8 cellular contexts compared by ENCODE assay signal in the genomic region with DNA sequence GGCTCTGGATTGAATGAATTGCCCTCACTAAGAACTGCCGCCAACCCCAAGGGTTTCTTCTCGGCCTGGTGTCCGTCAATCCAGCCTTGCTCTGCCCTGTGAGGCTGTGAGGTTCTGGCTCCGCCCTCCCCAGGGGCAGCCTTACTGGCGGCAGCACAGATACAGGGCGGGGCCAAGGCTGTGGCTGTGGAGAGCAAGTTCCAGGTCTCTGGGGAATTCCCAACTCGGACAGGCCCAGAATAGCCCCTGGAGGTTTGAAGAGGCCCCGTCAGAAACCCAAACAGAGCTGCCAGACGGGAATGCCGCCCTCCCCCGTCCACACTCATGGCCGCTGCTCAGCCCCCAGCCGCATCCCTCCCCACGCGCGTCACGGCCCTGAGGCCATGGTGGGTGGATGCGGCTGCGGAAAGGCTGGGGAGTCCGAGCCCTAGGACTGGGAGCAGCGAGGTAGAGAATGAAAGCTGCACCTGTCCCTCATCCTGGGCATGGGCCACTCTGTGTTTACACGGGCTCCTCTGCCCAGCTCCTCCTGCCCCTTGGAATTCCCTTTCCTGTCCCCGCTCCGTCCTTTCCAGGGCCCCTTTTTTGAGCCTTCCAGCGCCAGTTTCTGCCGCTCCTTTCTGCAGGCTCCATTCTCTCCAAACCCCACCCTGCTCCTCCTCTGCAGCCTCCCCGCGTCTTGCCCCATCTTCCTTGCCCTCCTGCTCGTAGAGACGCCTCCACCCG. TPM values are rescaled to one million over a fixed set of nuclear protein-coding genes. Genes with fewer than 3 reads are reported as not detected.
DNase-seq lines count a peak whose midpoint lies in the region; ATAC-seq and TF ChIP-seq lines count a peak whose summit lies in the region.

No MANE protein-coding gene starts in this region.

- H3K4me3 ChIP-seq in GM23338 (peak overlapping the region; percentile 100), psoas muscle (peak overlapping the region; percentile 74)

- H3K36me3 ChIP-seq in GM23338 (ENCODE audit: insufficient read depth) (peaks cover 9% of the 10 kb centered on the region; the same call in 1 of the 2 replicates), psoas muscle (ENCODE audit: insufficient read depth in 1 of 2, low read depth in 1 of 2) (peaks cover 0 to 19% of the 10 kb centered on the region in 2 donors)

- H3K27ac Mint-ChIP-seq in GM23338 (peak overlapping the region; percentile 75), brain (peak overlapping the region; percentile 99 to 100 (median 99))
- H3K27ac Mint-ChIP-seq in T-helper 1 cell treated with Interleukin-12 subunit alpha and Interleukin-12 subunit beta and Interleukin-4 antibody, amounts not matched to agents 30 μg/mL and 1 μg/mL, for 36 hours = peak overlapping the region; percentile 85

- H2AFZ ChIP-seq in GM23338 = peak overlapping the region; percentile 43; the same call in 1 of the 2 replicates

- peaks cover 49% of the 10 kb centered on the region for H3K27me3 Mint-ChIP-seq in GM23338 (ENCODE audit: insufficient read depth, low read depth, poor library complexity)
- H3K27me3 Mint-ChIP-seq in T-helper 1 cell treated with Interleukin-12 subunit alpha and Interleukin-12 subunit beta and Interleukin-4 antibody, amounts not matched to agents 30 μg/mL and 1 μg/mL, for 36 hours (ENCODE audit: low read depth) = peaks cover 11% of the 10 kb centered on the region
- peaks cover 13% of the 10 kb centered on the region for H3K27me3 Mint-ChIP-seq in brain

- peaks cover 53% of the 10 kb centered on the region for H3K4me1 Mint-ChIP-seq in GM23338
- H3K4me1 Mint-ChIP-seq in T-helper 1 cell treated with Interleukin-12 subunit alpha and Interleukin-12 subunit beta and Interleukin-4 antibody, amounts not matched to agents 30 μg/mL and 1 μg/mL, for 36 hours (ENCODE audit: low read depth) = peaks cover 46% of the 10 kb centered on the region
- peaks cover 77% of the 10 kb centered on the region for H3K4me1 Mint-ChIP-seq in brain

- H3K79me2 ChIP-seq in GM23338 (replicated peaks; ENCODE audit: insufficient read depth) = peaks cover 28% of the 10 kb centered on the region

- H3K4me2 ChIP-seq in GM23338 = peak overlapping the region; percentile 98

- peaks cover 33% of the 10 kb centered on the region for H3F3A ChIP-seq in GM23338 (replicated peaks; ENCODE audit: low read depth)

- H3K9me3 Mint-ChIP-seq in GM23338 (peaks cover 8% of the 10 kb centered on the region), brain (peaks cover 0 to 4% (median 0%) of the 10 kb centered on the region in 5 experiments)
- H3K9me3 Mint-ChIP-seq in T-helper 1 cell treated with Interleukin-12 subunit alpha and Interleukin-12 subunit beta and Interleukin-4 antibody, amounts not matched to agents 30 μg/mL and 1 μg/mL, for 36 hours = no peaks in the 10 kb centered on the region

- ATAC-seq in GM23338 (peak; percentile 67), psoas muscle (peak; percentile 78 to 81 (median 78)), GM18909 (IDR thresholded peaks at IDR 0.05; ENCODE audit: poor library complexity, unreplicated experiment) (no peak)

- DNase-seq in COLO829 (ENCODE audit: low spot score) (peak; percentile 96), GM23338 (ENCODE audit: low spot score) (peak; percentile 99), NCI-H1417 (lab: John Stamatoyannopoulos, UW) (peak; percentile 87 to 93 (median 89)), hypothalamus (lab: John Stamatoyannopoulos, UW) (peak in 49 of 51 donors; percentile 57 to 99 (median 89)), psoas muscle (peak; percentile 96 to 98)

- peaks cover 31% of the 10 kb centered on the region for H3K36me3 Mint-ChIP-seq in GM23338 (ENCODE audit: low read depth)
- peaks cover 20% of the 10 kb centered on the region for H3K36me3 Mint-ChIP-seq in T-helper 1 cell treated with Interleukin-12 subunit alpha and Interleukin-12 subunit beta and Interleukin-4 antibody, amounts not matched to agents 30 μg/mL and 1 μg/mL, for 36 hours (ENCODE audit: low read depth)
- H3K36me3 Mint-ChIP-seq in brain = peaks cover 12% of the 10 kb centered on the region

- H3K27ac ChIP-seq in GM23338 (ENCODE audit: low read depth) (peak overlapping the region; percentile 89), psoas muscle (peak overlapping the region; percentile 89)

- H4K20me1 ChIP-seq in GM23338 (replicated peaks; ENCODE audit: insufficient read depth) = peaks cover 13% of the 10 kb centered on the region; the same call in 1 of the 2 replicates

- no peak for TF ChIP-seq CTCF in GM23338 (conservative IDR thresholded peaks at IDR 0.05; ENCODE audit: low read depth in 2 of 2)
- no peak for TF ChIP-seq CTCF in brain (conservative IDR thresholded peaks at IDR 0.05)
- TF ChIP-seq CTCF in psoas muscle (IDR thresholded peaks at IDR 0.05) = no peak

- no peaks in the 10 kb centered on the region for H3K9me3 ChIP-seq in psoas muscle

- WGBS in psoas muscle, 3 donors = 0 to 1% (median 0%) methylated on average over 20 to 31 of the region's 31 CpGs

- H3K9me2 ChIP-seq in GM23338 (ENCODE audit: insufficient read depth) = no peaks in the 10 kb centered on the region

- H3K4me1 ChIP-seq in GM23338 (ENCODE audit: insufficient read depth) (peaks cover 57% of the 10 kb centered on the region), psoas muscle (peaks cover 46% of the 10 kb centered on the region)

- H3K27me3 ChIP-seq in GM23338 (ENCODE audit: insufficient read depth) = no peaks in the 10 kb centered on the region
- no peaks in the 10 kb centered on the region for H3K27me3 ChIP-seq in psoas muscle (ENCODE audit: insufficient read depth in 3 of 3, low read length in 2 of 3)

- intact Hi-C loops in psoas muscle (cut with DNase I) = no loop called here

- H3K4me3 Mint-ChIP-seq in GM23338 (peak overlapping the region; percentile 86), brain (peak overlapping the region; percentile 87 to 99 (median 96))
- peak overlapping the region; percentile 91 for H3K4me3 Mint-ChIP-seq in T-helper 1 cell treated with Interleukin-12 subunit alpha and Interleukin-12 subunit beta and Interleukin-4 antibody, amounts not matched to agents 30 μg/mL and 1 μg/mL, for 36 hours

TF ChIP-seq in GM23338, 12 proteins besides CTCF, POLR2A, EP300 and RAD21:
- TF ChIP-seq JUNB (IDR thresholded peaks at IDR 0.05; ENCODE audit: unreplicated experiment) (no peak), POLR2AphosphoS5 (IDR thresholded peaks at IDR 0.05; ENCODE audit: low read depth) (peak; percentile 67)

RNA-seq across cellular contexts. Expression of gene PRRT2, which starts 0.7 kb away (rescaled TPM):
- total RNA-seq in GM23338 (2014; rRNA removed; shearing (Covaris generic)) = 8.9 and 13.3 TPM in 2 replicates
- polyA plus RNA-seq in GM23338 (2016; fragmentation: Nextera tagmentation; extraction: Ambion mirVana) (13.6 and 16.6 TPM in 2 replicates), brain (ENCODE audit: insufficient read depth, low read depth, low replicate concordance) (55.1 TPM), psoas muscle (under 1 TPM; 0.17 to 0.44 (median 0.18) TPM)
- total RNA-seq in psoas muscle = 1 to 10 TPM in 1 of 4 donors, under 1 TPM in 3; 0.22 to 1.8 (median 0.75) TPM

RNA-seq across cellular contexts. Expression of gene PAGR1, which starts 4.6 kb away (rescaled TPM):
- total RNA-seq in GM23338 (2014; rRNA removed; shearing (Covaris generic)) = 59.7 and 67.6 TPM in 2 replicates
- polyA plus RNA-seq in GM23338 (2016; fragmentation: Nextera tagmentation; extraction: Ambion mirVana) (76.7 and 78.7 TPM in 2 replicates), brain (ENCODE audit: insufficient read depth, low read depth, low replicate concordance) (57.0 TPM), psoas muscle (10 to 100 TPM; 19.8 to 36.8 (median 35.5) TPM)
- total RNA-seq in psoas muscle = 10 to 100 TPM in 3 of 4 donors, 1 to 10 TPM in 1; 9.4 to 14.2 (median 11.0) TPM

RNA-seq across cellular contexts. Expression of gene MAZ, which starts 5.0 kb away (rescaled TPM):
- 181 and 270 TPM in 2 replicates for total RNA-seq in GM23338 (2014; rRNA removed; shearing (Covaris generic))
- polyA plus RNA-seq in GM23338 (2016; fragmentation: Nextera tagmentation; extraction: Ambion mirVana) (155 and 170 TPM in 2 replicates), brain (ENCODE audit: insufficient read depth, low read depth, low replicate concordance) (626 TPM), psoas muscle (100 to 1,000 TPM in 2 of 3 donors, 10 to 100 TPM in 1; 94.9 to 193 (median 131) TPM)
- total RNA-seq in psoas muscle = 100 to 1,000 TPM; 112 to 161 (median 125) TPM

RNA-seq across cellular contexts. Expression of gene MVP, which starts 8.9 kb away (rescaled TPM):
- total RNA-seq in GM23338 (2014; rRNA removed; shearing (Covaris generic)) = 2.6 and 3.7 TPM in 2 replicates
- 1.4 and 2.0 TPM in 2 replicates for polyA plus RNA-seq in GM23338 (2016; fragmentation: Nextera tagmentation; extraction: Ambion mirVana)
- 31.7 TPM for polyA plus RNA-seq in brain (ENCODE audit: insufficient read depth, low read depth, low replicate concordance)
- total RNA-seq in psoas muscle = 10 to 100 TPM; 27.9 to 75.9 (median 51.6) TPM
- 10 to 100 TPM; 17.6 to 34.3 (median 34.1) TPM for polyA plus RNA-seq in psoas muscle

RNA-seq across cellular contexts. Expression of gene KIF22, which starts 20.8 kb away (rescaled TPM):
- total RNA-seq in GM23338 (2014; rRNA removed; shearing (Covaris generic)) = 179 and 192 TPM in 2 replicates
- 110 and 120 TPM in 2 replicates for polyA plus RNA-seq in GM23338 (2016; fragmentation: Nextera tagmentation; extraction: Ambion mirVana)
- 129 TPM for polyA plus RNA-seq in brain (ENCODE audit: insufficient read depth, low read depth, low replicate concordance)
- total RNA-seq in psoas muscle = 10 to 100 TPM; 12.6 to 23.8 (median 14.3) TPM
- polyA plus RNA-seq in psoas muscle = 10 to 100 TPM; 13.4 to 15.5 (median 15.5) TPM

Comparison
In these comparisons a context has a peak if more than half of its experiments do, and no peak if none do; other contexts are left out.
1. RNA of gene PRRT2, which starts 0.7 kb away (polyA plus RNA-seq): 55.1 TPM in brain (single experiment) and 13.6 to 16.6 TPM in GM23338; 0.17 to 0.44 TPM in psoas muscle; every median in the first group is over 10 times any median in the second.
2. Peak in every context shown above with its lines, with median percentiles within 50 percentile points of each other: DNase-seq, H3K27ac Mint-ChIP-seq and H3K4me3 Mint-ChIP-seq.